1 cellular context compared by ENCODE assay signal in genomic region chr1:9369964-9370788, GRCh38.
TF ChIP-seq lines count a peak whose summit lies in the region.

No MANE protein-coding gene starts in this region.

TF ChIP-seq in K562, 482 proteins besides CTCF, POLR2A, EP300 and RAD21 (continued from another document):
- TF ChIP-seq, protein P1, sequence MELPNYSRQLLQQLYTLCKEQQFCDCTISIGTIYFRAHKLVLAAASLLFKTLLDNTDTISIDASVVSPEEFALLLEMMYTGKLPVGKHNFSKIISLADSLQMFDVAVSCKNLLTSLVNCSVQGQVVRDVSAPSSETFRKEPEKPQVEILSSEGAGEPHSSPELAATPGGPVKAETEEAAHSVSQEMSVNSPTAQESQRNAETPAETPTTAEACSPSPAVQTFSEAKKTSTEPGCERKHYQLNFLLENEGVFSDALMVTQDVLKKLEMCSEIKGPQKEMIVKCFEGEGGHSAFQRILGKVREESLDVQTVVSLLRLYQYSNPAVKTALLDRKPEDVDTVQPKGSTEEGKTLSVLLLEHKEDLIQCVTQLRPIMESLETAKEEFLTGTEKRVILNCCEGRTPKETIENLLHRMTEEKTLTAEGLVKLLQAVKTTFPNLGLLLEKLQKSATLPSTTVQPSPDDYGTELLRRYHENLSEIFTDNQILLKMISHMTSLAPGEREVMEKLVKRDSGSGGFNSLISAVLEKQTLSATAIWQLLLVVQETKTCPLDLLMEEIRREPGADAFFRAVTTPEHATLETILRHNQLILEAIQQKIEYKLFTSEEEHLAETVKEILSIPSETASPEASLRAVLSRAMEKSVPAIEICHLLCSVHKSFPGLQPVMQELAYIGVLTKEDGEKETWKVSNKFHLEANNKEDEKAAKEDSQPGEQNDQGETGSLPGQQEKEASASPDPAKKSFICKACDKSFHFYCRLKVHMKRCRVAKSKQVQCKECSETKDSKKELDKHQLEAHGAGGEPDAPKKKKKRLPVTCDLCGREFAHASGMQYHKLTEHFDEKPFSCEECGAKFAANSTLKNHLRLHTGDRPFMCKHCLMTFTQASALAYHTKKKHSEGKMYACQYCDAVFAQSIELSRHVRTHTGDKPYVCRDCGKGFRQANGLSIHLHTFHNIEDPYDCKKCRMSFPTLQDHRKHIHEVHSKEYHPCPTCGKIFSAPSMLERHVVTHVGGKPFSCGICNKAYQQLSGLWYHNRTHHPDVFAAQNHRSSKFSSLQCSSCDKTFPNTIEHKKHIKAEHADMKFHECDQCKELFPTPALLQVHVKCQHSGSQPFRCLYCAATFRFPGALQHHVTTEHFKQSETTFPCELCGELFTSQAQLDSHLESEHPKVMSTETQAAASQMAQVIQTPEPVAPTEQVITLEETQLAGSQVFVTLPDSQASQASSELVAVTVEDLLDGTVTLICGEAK (IDR thresholded peaks at IDR 0.05), result no peak
- TF ChIP-seq, protein P1 (CRISPR knock-in tag; IDR thresholded peaks at IDR 0.05), result no peak
- TF ChIP-seq ASH1L (IDR thresholded peaks at IDR 0.05; ENCODE audit: borderline replicate concordance, low read depth, partially characterized antibody) (no peak), L3MBTL2 (IDR thresholded peaks at IDR 0.05) (no peak), NRF1 (conservative IDR thresholded peaks at IDR 0.05 in 1 of 2, IDR thresholded peaks at IDR 0.05 in 1 of 2) (peak; percentile 36 to 51; a peak in 3 of 4 replicates), FOXK1 (CRISPR knock-in tag; IDR thresholded peaks at IDR 0.05; ENCODE audit: borderline replicate concordance) (no peak), POLR3G (IDR thresholded peaks at IDR 0.05; ENCODE audit: extremely low read depth, insufficient read length, insufficient replicate concordance) (no peak), PHF8 (IDR thresholded peaks at IDR 0.05; ENCODE audit: borderline replicate concordance, low read length) (no peak), CBFA2T3 (IDR thresholded peaks at IDR 0.05) (peak; percentile 76), HES1 (IDR thresholded peaks at IDR 0.05; ENCODE audit: low read depth) (no peak), PATZ1 (CRISPR knock-in tag; IDR thresholded peaks at IDR 0.05; ENCODE audit: borderline replicate concordance) (no peak), POLR2B (IDR thresholded peaks at IDR 0.05; ENCODE audit: low read depth, partially characterized antibody) (no peak), CHCHD3 (CRISPR knock-in tag; IDR thresholded peaks at IDR 0.05) (no peak), STAG1 (CRISPR knock-in tag; IDR thresholded peaks at IDR 0.05; ENCODE audit: borderline replicate concordance) (no peak), RAD51 (IDR thresholded peaks at IDR 0.05; ENCODE audit: borderline replicate concordance, low read depth) (no peak; the same call in 1 of the 2 replicates)
- TF ChIP-seq, protein P2, sequence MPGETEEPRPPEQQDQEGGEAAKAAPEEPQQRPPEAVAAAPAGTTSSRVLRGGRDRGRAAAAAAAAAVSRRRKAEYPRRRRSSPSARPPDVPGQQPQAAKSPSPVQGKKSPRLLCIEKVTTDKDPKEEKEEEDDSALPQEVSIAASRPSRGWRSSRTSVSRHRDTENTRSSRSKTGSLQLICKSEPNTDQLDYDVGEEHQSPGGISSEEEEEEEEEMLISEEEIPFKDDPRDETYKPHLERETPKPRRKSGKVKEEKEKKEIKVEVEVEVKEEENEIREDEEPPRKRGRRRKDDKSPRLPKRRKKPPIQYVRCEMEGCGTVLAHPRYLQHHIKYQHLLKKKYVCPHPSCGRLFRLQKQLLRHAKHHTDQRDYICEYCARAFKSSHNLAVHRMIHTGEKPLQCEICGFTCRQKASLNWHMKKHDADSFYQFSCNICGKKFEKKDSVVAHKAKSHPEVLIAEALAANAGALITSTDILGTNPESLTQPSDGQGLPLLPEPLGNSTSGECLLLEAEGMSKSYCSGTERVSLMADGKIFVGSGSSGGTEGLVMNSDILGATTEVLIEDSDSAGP (CRISPR knock-in tag; IDR thresholded peaks at IDR 0.05), result no peak
